30 cellular contexts compared by ENCODE assay signal in genomic region chr2:219184116-219184515, GRCh38. TPM values are rescaled to one million over a fixed set of nuclear protein-coding genes. Genes with fewer than 3 reads are reported as not detected.
DNase-seq lines count a peak whose midpoint lies in the region; ATAC-seq and TF ChIP-seq lines count a peak whose summit lies in the region.
"Had no signal": no experiment of that assay in that cellular context is flagged by ENCODE, and none has a peak within 500 bp of the region (broad histone marks: within the 10 kb centered on the region; RNA-seq: fewer than 3 reads in every experiment).

No MANE protein-coding gene starts in this region.

- H3K36me3 Mint-ChIP-seq in activated naive CD8-positive, alpha-beta T cell, result peaks cover 7% of the 10 kb centered on the region
- peaks cover 18% of the 10 kb centered on the region for H3K36me3 Mint-ChIP-seq in activated naive CD8-positive, alpha-beta T cell treated with anti-CD3 and anti-CD28 coated beads for 36 hours
- H3K36me3 Mint-ChIP-seq in HFFc6 (ENCODE audit: low read depth), result peaks cover 35% of the 10 kb centered on the region

- H3K4me1 Mint-ChIP-seq in activated naive CD8-positive, alpha-beta T cell (ENCODE audit: low read depth), result peaks cover 45% of the 10 kb centered on the region
- peaks cover 54% of the 10 kb centered on the region for H3K4me1 Mint-ChIP-seq in activated naive CD8-positive, alpha-beta T cell treated with anti-CD3 and anti-CD28 coated beads for 36 hours
- peaks cover 4% of the 10 kb centered on the region for H3K4me1 Mint-ChIP-seq in HFFc6 (ENCODE audit: low read depth)

- H3K4me3 Mint-ChIP-seq in activated naive CD8-positive, alpha-beta T cell, result no peak overlapping the region
- H3K4me3 Mint-ChIP-seq in activated naive CD8-positive, alpha-beta T cell treated with anti-CD3 and anti-CD28 coated beads for 36 hours, result no peak overlapping the region
- no peak overlapping the region for H3K4me3 Mint-ChIP-seq in HFFc6
- H3K4me3 Mint-ChIP-seq: activated naive CD4-positive, alpha-beta T cell treated with anti-CD3 and anti-CD28 coated beads, Interleukin-2, amount 50 U/mL, for 24 hours; immature natural killer cell; stimulated activated effector memory CD8-positive, alpha-beta T cell treated with anti-CD3 and anti-CD28 coated beads, Interleukin-12 subunit alpha, Interleukin-12 subunit beta, amount 100 ng/mL, for 72 hours had no signal

- no peak for DNase-seq in activated naive CD8-positive, alpha-beta T cell treated with anti-CD3 and anti-CD28 coated beads for 36 hours
- DNase-seq in NCI-H524 (lab: John Stamatoyannopoulos, UW), result peak; percentile 93 to 96
- peak; percentile 96 for DNase-seq in cerebellar cortex (ENCODE audit: low spot score)
- DNase-seq in testis, result peak; percentile 7
- DNase-seq in HFFc6, result no peak
- DNase-seq: ACHN; activated CD8-positive, alpha-beta memory T cell treated with anti-CD3 and anti-CD28 coated beads for 24 hours; aorta; BE2C; DMS79; hippocampal formation; immature natural killer cell; NCI-H2227 treated with DMSO at 0.1 percent for 48 hours; NCI-H774; RPMI8226; sigmoid colon; stimulated activated CD4-positive, alpha-beta T cell treated with anti-CD3 and anti-CD28 coated beads, Interleukin-4, amount 100 ng/mL, for 24 hours had no signal

- H3K27me3 ChIP-seq in testis, result no peaks in the 10 kb centered on the region
- H3K27me3 ChIP-seq: BE2C, cardiac muscle cell, gastroesophageal sphincter, neutrophil, sigmoid colon, SJSA1, suprapubic skin had no signal

- peaks cover 5% of the 10 kb centered on the region for H3K4me1 ChIP-seq in testis
- H3K4me1 ChIP-seq: BE2C, HAP-1 had no signal

- 98 to 100% methylated on average over 2 of the region's 2 CpGs for WGBS in testis, 2 donors

- no peak overlapping the region for H3K27ac ChIP-seq in testis
- H3K27ac ChIP-seq: cardiac muscle cell, gastroesophageal sphincter, prostate gland, sigmoid colon, SJSA1, suprapubic skin had no signal

- H3K36me3 ChIP-seq in testis (ENCODE audit: low read depth, missing control alignments), result no peaks in the 10 kb centered on the region

- no peaks in the 10 kb centered on the region for H3K9me3 ChIP-seq in testis
- H3K9me3 ChIP-seq: BE2C, gastroesophageal sphincter, HAP-1, neutrophil, prostate gland, sigmoid colon, SJSA1, suprapubic skin had no signal

- peak overlapping the region; percentile 54 for H3K27ac Mint-ChIP-seq in activated naive CD8-positive, alpha-beta T cell
- no peak overlapping the region for H3K27ac Mint-ChIP-seq in activated naive CD8-positive, alpha-beta T cell treated with anti-CD3 and anti-CD28 coated beads for 36 hours
- H3K27ac Mint-ChIP-seq in HFFc6, result no peak overlapping the region
- H3K27ac Mint-ChIP-seq: activated naive CD4-positive, alpha-beta T cell treated with anti-CD3 and anti-CD28 coated beads, Interleukin-2, amount 50 U/mL, for 24 hours had no signal

- no peak for TF ChIP-seq POLR2A in testis (IDR thresholded peaks at IDR 0.05)

- H3K27me3 Mint-ChIP-seq in activated naive CD8-positive, alpha-beta T cell, result no peaks in the 10 kb centered on the region
- H3K27me3 Mint-ChIP-seq in activated naive CD8-positive, alpha-beta T cell treated with anti-CD3 and anti-CD28 coated beads for 36 hours, result no peaks in the 10 kb centered on the region
- peaks cover 2% of the 10 kb centered on the region for H3K27me3 Mint-ChIP-seq in HFFc6 (ENCODE audit: insufficient read depth)
- H3K27me3 Mint-ChIP-seq: activated naive CD4-positive, alpha-beta T cell treated with anti-CD3 and anti-CD28 coated beads, Interleukin-2, amount 50 U/mL, for 24 hours had no signal

- ATAC-seq in HG03571 (IDR thresholded peaks at IDR 0.05; ENCODE audit: unreplicated experiment), result no peak
- no peak for ATAC-seq in HG02678 (IDR thresholded peaks at IDR 0.05; ENCODE audit: unreplicated experiment)
- ATAC-seq: activated CD4-positive, CD25-positive, alpha-beta regulatory T cell treated with anti-CD3 and anti-CD28 coated beads, Interleukin-2, amount 50 U/mL, for 24 hours; gastroesophageal sphincter; stimulated activated effector memory CD8-positive, alpha-beta T cell treated with anti-CD3 and anti-CD28 coated beads, Interleukin-12 subunit alpha, Interleukin-12 subunit beta, amount 100 ng/mL, for 72 hours had no signal

- H3K9me3 Mint-ChIP-seq in activated naive CD8-positive, alpha-beta T cell (ENCODE audit: low read depth), result no peaks in the 10 kb centered on the region
- H3K9me3 Mint-ChIP-seq in activated naive CD8-positive, alpha-beta T cell treated with anti-CD3 and anti-CD28 coated beads for 36 hours, result no peaks in the 10 kb centered on the region
- no peaks in the 10 kb centered on the region for H3K9me3 Mint-ChIP-seq in HFFc6
- H3K9me3 Mint-ChIP-seq: activated naive CD4-positive, alpha-beta T cell treated with anti-CD3 and anti-CD28 coated beads, Interleukin-2, amount 50 U/mL, for 24 hours; immature natural killer cell; stimulated activated effector memory CD8-positive, alpha-beta T cell treated with anti-CD3 and anti-CD28 coated beads, Interleukin-12 subunit alpha, Interleukin-12 subunit beta, amount 100 ng/mL, for 72 hours had no signal

- intact Hi-C loops in testis (cut with DNase I; ENCODE audit: low total_unique reads), result no loop called here

- H3K4me3 ChIP-seq in testis, result no peak overlapping the region
- H3K4me3 ChIP-seq: cardiac muscle cell, gastroesophageal sphincter, HAP-1, prostate gland, sigmoid colon, SJSA1, suprapubic skin had no signal

- no peak for TF ChIP-seq CTCF in testis (IDR thresholded peaks at IDR 0.05)
- no peak for TF ChIP-seq CTCF in HFFc6 (IDR thresholded peaks at IDR 0.05)

RNA-seq across cellular contexts. Expression of gene RETREG2, which starts 6.0 kb away (rescaled TPM):
- total RNA-seq in activated naive CD8-positive, alpha-beta T cell treated with anti-CD3 and anti-CD28 coated beads for 36 hours, result 10 to 100 TPM; 54.2 to 57.7 TPM
- 100 to 1,000 TPM; 135 to 138 TPM for total RNA-seq in testis
- 441 TPM for polyA plus RNA-seq in testis (ENCODE audit: insufficient read depth, low read depth, low replicate concordance)
- 100 to 1,000 TPM in 1 of 6 experiments, 10 to 100 TPM in 5; 77.3 to 102 (median 85.5) TPM for total RNA-seq in HFFc6 (2021; fragmentation: NEBNext Ultra II Directional; extraction: Animal tissue kit (Norgen Biotek cat#: 25700))

RNA-seq across cellular contexts. Expression of gene CNPPD1, which starts 7.4 kb away (rescaled TPM):
- total RNA-seq in activated naive CD8-positive, alpha-beta T cell treated with anti-CD3 and anti-CD28 coated beads for 36 hours, result 10 to 100 TPM; 44.1 to 50.2 TPM
- total RNA-seq in testis, result 10 to 100 TPM; 38.3 to 60.5 TPM
- polyA plus RNA-seq in testis (ENCODE audit: insufficient read depth, low read depth, low replicate concordance), result 68.0 TPM
- 10 to 100 TPM; 37.9 to 46.2 (median 42.2) TPM for total RNA-seq in HFFc6 (2021; fragmentation: NEBNext Ultra II Directional; extraction: Animal tissue kit (Norgen Biotek cat#: 25700))

RNA-seq across cellular contexts. Expression of gene SLC23A3, which starts 14.3 kb away (rescaled TPM):
- total RNA-seq in activated naive CD8-positive, alpha-beta T cell treated with anti-CD3 and anti-CD28 coated beads for 36 hours, result 1 to 10 TPM in 1 of 2 experiments, under 1 TPM in 1; 0.92 to 1.1 TPM
- under 1 TPM; 0.39 to 0.56 TPM for total RNA-seq in testis
- 0.42 TPM for polyA plus RNA-seq in testis (ENCODE audit: insufficient read depth, low read depth, low replicate concordance)
- 1 to 10 TPM in 2 of 6 experiments, under 1 TPM in 4; 0.36 to 1.5 (median 0.88) TPM for total RNA-seq in HFFc6 (2021; fragmentation: NEBNext Ultra II Directional; extraction: Animal tissue kit (Norgen Biotek cat#: 25700))
- total RNA-seq: SJSA1 had no signal
- polyA plus RNA-seq: cardiac muscle cell had no signal

RNA-seq across cellular contexts. Expression of gene ZFAND2B, which starts 22.5 kb away (rescaled TPM):
- 10 to 100 TPM; 22.8 to 27.2 TPM for total RNA-seq in activated naive CD8-positive, alpha-beta T cell treated with anti-CD3 and anti-CD28 coated beads for 36 hours
- total RNA-seq in testis, result 10 to 100 TPM; 34.3 to 41.3 TPM
- 27.0 TPM for polyA plus RNA-seq in testis (ENCODE audit: insufficient read depth, low read depth, low replicate concordance)
- total RNA-seq in HFFc6 (2021; fragmentation: NEBNext Ultra II Directional; extraction: Animal tissue kit (Norgen Biotek cat#: 25700)), result 10 to 100 TPM; 28.8 to 39.6 (median 33.1) TPM

RNA-seq across cellular contexts. Expression of gene NHEJ1, which starts 23.5 kb away (rescaled TPM):
- total RNA-seq in activated naive CD8-positive, alpha-beta T cell treated with anti-CD3 and anti-CD28 coated beads for 36 hours, result 10 to 100 TPM; 19.8 to 21.1 TPM
- total RNA-seq in testis, result 10 to 100 TPM; 33.4 to 38.5 TPM
- 67.0 TPM for polyA plus RNA-seq in testis (ENCODE audit: insufficient read depth, low read depth, low replicate concordance)
- total RNA-seq in HFFc6 (2021; fragmentation: NEBNext Ultra II Directional; extraction: Animal tissue kit (Norgen Biotek cat#: 25700)), result 10 to 100 TPM; 12.0 to 16.6 (median 14.1) TPM

Comparison
In these comparisons a context has a peak if more than half of its experiments do, and no peak if none do; other contexts are left out.
1. DNase-seq: peak in NCI-H524 (2 of 2), cerebellar cortex (single experiment) and testis (single experiment); none in activated naive CD8-positive, alpha-beta T cell treated with anti-CD3 and anti-CD28 coated beads for 36 hours (single experiment) and HFFc6 (single experiment).